Comparison of ENCODE assay signal across 8 cellular contexts in the genomic region with DNA sequence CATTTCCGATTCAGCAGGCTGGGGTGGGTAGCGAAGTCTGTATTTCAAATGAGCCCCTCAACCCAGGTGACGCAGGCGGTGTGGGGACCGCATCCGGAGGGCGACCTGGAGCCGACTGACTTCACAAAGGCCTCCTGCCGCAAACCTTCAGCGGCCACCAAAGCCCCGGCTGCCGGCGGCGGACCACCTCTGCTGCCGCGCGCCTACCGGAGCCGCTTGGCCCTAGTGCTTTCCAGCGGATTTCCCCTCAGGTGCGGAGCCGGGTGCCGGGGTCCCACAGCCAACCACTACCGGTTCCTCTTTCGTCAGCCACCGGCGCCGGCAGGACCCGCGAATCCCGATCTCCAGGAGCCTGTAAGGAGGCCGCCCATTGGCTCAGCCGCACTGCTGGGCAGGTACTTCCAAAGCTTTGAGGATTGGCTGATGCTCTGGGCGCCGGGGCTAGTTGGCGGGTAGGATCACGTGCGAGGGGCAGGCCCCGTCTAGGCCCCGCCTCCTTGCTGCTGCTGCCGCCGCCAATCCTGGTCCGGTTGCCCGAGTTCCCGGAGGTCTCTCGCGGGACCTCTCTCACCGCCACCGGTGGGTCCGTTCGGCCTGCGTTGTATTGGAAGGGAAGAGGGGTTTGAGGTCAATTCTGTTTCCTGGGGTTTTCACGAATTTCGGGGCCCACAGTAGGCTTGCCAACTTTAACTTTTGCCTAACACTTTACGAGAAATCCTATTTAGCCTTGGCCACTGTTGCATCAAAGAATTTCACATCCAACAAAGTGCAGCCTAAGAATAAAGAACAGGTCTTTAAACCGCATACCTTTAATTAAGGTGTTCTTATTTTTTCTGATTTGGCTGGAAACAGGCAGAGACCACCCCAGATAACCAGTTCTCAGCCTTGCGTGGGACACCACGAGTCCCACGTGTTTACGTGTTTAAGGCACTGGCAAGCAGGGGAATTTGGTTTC. TPM values are rescaled to one million over a fixed set of nuclear protein-coding genes. Genes with fewer than 3 reads are reported as not detected.
DNase-seq lines count a peak whose midpoint lies in the region; ATAC-seq and TF ChIP-seq lines count a peak whose summit lies in the region.

A gene (plus strand): TSS at position 494 of the 955 bp plus-strand sequence. CDS start 5,732 bp downstream, outside the sequence.

- intact Hi-C loops in head of caudate nucleus (cut with DNase I), result no loop called here

- TF ChIP-seq CTCF in HFF-Myc (IDR thresholded peaks at IDR 0.05; ENCODE audit: low read depth, low read length, missing control alignments) (no peak), SK-N-SH (IDR thresholded peaks at IDR 0.05) (no peak), osteocyte (IDR thresholded peaks at IDR 0.05) (no peak), thoracic aorta (IDR thresholded peaks at IDR 0.05) (no peak)

- H3K9ac ChIP-seq in SK-N-SH, result peak within 1 kb of the TSS; percentile 82

- DNase-seq in GM04503 (ENCODE audit: low read depth) (peak; percentile 55), HFF-Myc (ENCODE audit: extremely low read depth, low read depth) (peak; percentile 68), NCI-H1048 (lab: John Stamatoyannopoulos, UW) (peak; percentile 97), SK-N-SH (peak; percentile 99), head of caudate nucleus (peak; percentile 98 to 100 (median 100)), osteocyte (ENCODE audit: extremely low spot score, unreplicated experiment) (peak; percentile 100), thoracic aorta (ENCODE audit: low spot score) (peak; percentile 96)
- peak; percentile 99 for DNase-seq in activated naive CD8-positive, alpha-beta T cell treated with anti-CD3 and anti-CD28 coated beads for 36 hours

- H3K27me3 ChIP-seq in SK-N-SH (ENCODE audit: insufficient read depth) (no peaks in the 10 kb centered on the region), thoracic aorta (replicated peaks; ENCODE audit: insufficient read depth) (no peaks in the 10 kb centered on the region)

- no peak; a peak in 1 of 4 replicates for TF ChIP-seq EP300 in SK-N-SH (IDR thresholded peaks at IDR 0.05; ENCODE audit: borderline replicate concordance in 1 of 2, low read depth in 1 of 2, low read length in 1 of 2)

- H3K36me3 ChIP-seq in SK-N-SH (replicated peaks in 1 of 2; ENCODE audit: control insufficient read depth in 1 of 2, insufficient read depth in 2 of 2, low read length in 1 of 2) (peaks cover 33 to 44% of the 10 kb centered on the region in 2 experiments), thoracic aorta (peaks cover 9% of the 10 kb centered on the region)

- peak within 1 kb of the TSS; percentile 87 for H2AFZ ChIP-seq in SK-N-SH (ENCODE audit: low read depth)

- H3K27me3 Mint-ChIP-seq in activated naive CD8-positive, alpha-beta T cell treated with anti-CD3 and anti-CD28 coated beads for 36 hours, result no peaks in the 10 kb centered on the region
- no peaks in the 10 kb centered on the region for H3K27me3 Mint-ChIP-seq in osteocyte (ENCODE audit: unreplicated experiment)

- no peaks in the 10 kb centered on the region for H3K9me3 ChIP-seq in SK-N-SH
- H3K9me3 ChIP-seq in thoracic aorta, result no peaks in the 10 kb centered on the region

- peaks cover 35% of the 10 kb centered on the region for H3K4me1 Mint-ChIP-seq in activated naive CD8-positive, alpha-beta T cell treated with anti-CD3 and anti-CD28 coated beads for 36 hours
- H3K4me1 Mint-ChIP-seq in osteocyte (ENCODE audit: unreplicated experiment), result peaks cover 14% of the 10 kb centered on the region

- 0 out of 2 replicates have a peak, but pooled peaks cover 5% of the 10 kb centered on the region for H4K20me1 ChIP-seq in SK-N-SH (ENCODE audit: insufficient read depth)

- no peaks in the 10 kb centered on the region for H3K9me2 ChIP-seq in SK-N-SH

- H3K36me3 Mint-ChIP-seq in activated naive CD8-positive, alpha-beta T cell treated with anti-CD3 and anti-CD28 coated beads for 36 hours, result peaks cover 38% of the 10 kb centered on the region
- peaks cover 20% of the 10 kb centered on the region for H3K36me3 Mint-ChIP-seq in osteocyte (ENCODE audit: unreplicated experiment)

- H3K27ac Mint-ChIP-seq in activated naive CD8-positive, alpha-beta T cell treated with anti-CD3 and anti-CD28 coated beads for 36 hours, result peak within 1 kb of the TSS; percentile 97
- H3K27ac Mint-ChIP-seq in osteocyte (ENCODE audit: unreplicated experiment), result peak within 1 kb of the TSS; percentile 91

- peaks cover 33% of the 10 kb centered on the region for H3F3A ChIP-seq in SK-N-SH (replicated peaks; ENCODE audit: insufficient read depth)

- peak; percentile 99 for ATAC-seq in thoracic aorta (ENCODE audit: insufficient number of reproducible peaks, low FRiP score, low read depth)

- no peaks in the 10 kb centered on the region for H3K9me3 Mint-ChIP-seq in activated naive CD8-positive, alpha-beta T cell treated with anti-CD3 and anti-CD28 coated beads for 36 hours
- no peaks in the 10 kb centered on the region for H3K9me3 Mint-ChIP-seq in osteocyte (ENCODE audit: unreplicated experiment)

- H3K4me2 ChIP-seq in SK-N-SH, result peak within 1 kb of the TSS; percentile 83

- H3K4me3 ChIP-seq in HFF-Myc (replicated peaks; ENCODE audit: low read depth, low read length) (peak within 1 kb of the TSS; percentile 50), SK-N-SH (ENCODE audit: low read depth in 2 of 2, low read length in 1 of 2) (peak within 1 kb of the TSS; percentile 66 to 97), thoracic aorta (peak within 1 kb of the TSS; percentile 90)

- peak within 1 kb of the TSS; percentile 90 for H3K4me3 Mint-ChIP-seq in activated naive CD8-positive, alpha-beta T cell treated with anti-CD3 and anti-CD28 coated beads for 36 hours
- peak within 1 kb of the TSS; percentile 87 for H3K4me3 Mint-ChIP-seq in osteocyte (ENCODE audit: unreplicated experiment)

- peaks cover 44% of the 10 kb centered on the region for H3K79me2 ChIP-seq in SK-N-SH (ENCODE audit: insufficient read depth)

- CTCF ChIA-PET in SK-N-SH (lab: Yijun Ruan, JAX), result interaction anchor here (1.2 kb wide), 2 partner anchors 20 to 22 kb away, joined by 3 to 4 read pairs; no protein-coding TSS in a partner anchor

- H3K27ac ChIP-seq in SK-N-SH (ENCODE audit: low read depth in 2 of 2, low read length in 1 of 2), result peak within 1 kb of the TSS; percentile 71 to 85
- H3K27ac ChIP-seq in thoracic aorta, result peak within 1 kb of the TSS; percentile 73 to 91

- no peak for TF ChIP-seq RAD21 in SK-N-SH (IDR thresholded peaks at IDR 0.05; ENCODE audit: low read length)

- POLR2A ChIA-PET in SK-N-SH (lab: Yijun Ruan, JAX), result interaction anchor here (0.6 to 1.9 kb wide), 4 partner anchors 11 to 37 kb away, joined by 3 to 10 read pairs (median 4); a partner anchor contains a TSS

- WGBS in SK-N-SH (ENCODE audit: low lambda C conversion rate), result 2% methylated on average over 36 of the region's 60 CpGs

- H3K4me1 ChIP-seq in SK-N-SH (ENCODE audit: control insufficient read depth in 1 of 2, insufficient read depth in 2 of 2, low read depth in 1 of 2, low read length in 1 of 2) (peaks cover 6 to 11% of the 10 kb centered on the region in 2 experiments; a peak in 2 of 4 replicates), thoracic aorta (ENCODE audit: control insufficient read depth in 1 of 2, low read depth in 2 of 2) (peaks cover 10 to 13% of the 10 kb centered on the region in 2 donors)

TF ChIP-seq in SK-N-SH, 30 proteins besides CTCF, POLR2A, EP300 and RAD21 (continues in another document):
- TF ChIP-seq, protein P1, sequence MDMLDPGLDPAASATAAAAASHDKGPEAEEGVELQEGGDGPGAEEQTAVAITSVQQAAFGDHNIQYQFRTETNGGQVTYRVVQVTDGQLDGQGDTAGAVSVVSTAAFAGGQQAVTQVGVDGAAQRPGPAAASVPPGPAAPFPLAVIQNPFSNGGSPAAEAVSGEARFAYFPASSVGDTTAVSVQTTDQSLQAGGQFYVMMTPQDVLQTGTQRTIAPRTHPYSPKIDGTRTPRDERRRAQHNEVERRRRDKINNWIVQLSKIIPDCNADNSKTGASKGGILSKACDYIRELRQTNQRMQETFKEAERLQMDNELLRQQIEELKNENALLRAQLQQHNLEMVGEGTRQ (IDR thresholded peaks at IDR 0.05; ENCODE audit: borderline replicate concordance, low read depth, low read length), result peak; percentile 67; the same call in 1 of the 2 replicates
- peak; percentile 85 for TF ChIP-seq GABPA (IDR thresholded peaks at IDR 0.05; ENCODE audit: low read depth)
- TF ChIP-seq, protein P2, sequence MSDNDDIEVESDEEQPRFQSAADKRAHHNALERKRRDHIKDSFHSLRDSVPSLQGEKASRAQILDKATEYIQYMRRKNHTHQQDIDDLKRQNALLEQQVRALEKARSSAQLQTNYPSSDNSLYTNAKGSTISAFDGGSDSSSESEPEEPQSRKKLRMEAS (IDR thresholded peaks at IDR 0.05; ENCODE audit: low read depth), result peak; percentile 12
- peak; percentile 98 for TF ChIP-seq CHD2 (IDR thresholded peaks at IDR 0.05; ENCODE audit: low read length, partially characterized antibody)
- no peak for TF ChIP-seq TEAD4 (IDR thresholded peaks at IDR 0.05; ENCODE audit: borderline replicate concordance, insufficient read depth)
- TF ChIP-seq SIN3A (IDR thresholded peaks at IDR 0.05; ENCODE audit: borderline replicate concordance, low read depth, low read length), result 0 out of 2 replicates have a peak, but pooled peaks have one; percentile 38
- TF ChIP-seq MEF2A (IDR thresholded peaks at IDR 0.05; ENCODE audit: borderline replicate concordance, low read depth), result peak; percentile 17; the same call in 1 of the 2 replicates
- TF ChIP-seq, protein P3, sequence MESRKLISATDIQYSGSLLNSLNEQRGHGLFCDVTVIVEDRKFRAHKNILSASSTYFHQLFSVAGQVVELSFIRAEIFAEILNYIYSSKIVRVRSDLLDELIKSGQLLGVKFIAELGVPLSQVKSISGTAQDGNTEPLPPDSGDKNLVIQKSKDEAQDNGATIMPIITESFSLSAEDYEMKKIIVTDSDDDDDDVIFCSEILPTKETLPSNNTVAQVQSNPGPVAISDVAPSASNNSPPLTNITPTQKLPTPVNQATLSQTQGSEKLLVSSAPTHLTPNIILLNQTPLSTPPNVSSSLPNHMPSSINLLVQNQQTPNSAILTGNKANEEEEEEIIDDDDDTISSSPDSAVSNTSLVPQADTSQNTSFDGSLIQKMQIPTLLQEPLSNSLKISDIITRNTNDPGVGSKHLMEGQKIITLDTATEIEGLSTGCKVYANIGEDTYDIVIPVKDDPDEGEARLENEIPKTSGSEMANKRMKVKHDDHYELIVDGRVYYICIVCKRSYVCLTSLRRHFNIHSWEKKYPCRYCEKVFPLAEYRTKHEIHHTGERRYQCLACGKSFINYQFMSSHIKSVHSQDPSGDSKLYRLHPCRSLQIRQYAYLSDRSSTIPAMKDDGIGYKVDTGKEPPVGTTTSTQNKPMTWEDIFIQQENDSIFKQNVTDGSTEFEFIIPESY (IDR thresholded peaks at IDR 0.05; ENCODE audit: borderline replicate concordance, low read depth), result peak; percentile 95

RNA-seq across cellular contexts. Expression of the gene that starts here (rescaled TPM):
- polyA plus RNA-seq in SK-N-SH (2012; rRNA removed), result 0.47 and 0.49 TPM in 2 replicates
- polyA plus RNA-seq in SK-N-SH (2012; cell fraction: cytosol; rRNA removed), result 0.33 and 0.46 TPM in 2 replicates
- polyA plus RNA-seq in SK-N-SH (2012; cell fraction: nucleus; rRNA removed), result 0.58 and 0.73 TPM in 2 replicates
- total RNA-seq in activated naive CD8-positive, alpha-beta T cell treated with anti-CD3 and anti-CD28 coated beads for 36 hours, result 1 to 10 TPM; 1.5 to 2.5 TPM
- total RNA-seq in osteocyte (0.31 and 0.54 TPM in 2 replicates), thoracic aorta (1 to 10 TPM; 2.8 to 3.0 TPM)

Comparison
In these comparisons a context has a peak if more than half of its experiments do, and no peak if none do; other contexts are left out.
1. Peak in every context shown above with its lines: DNase-seq, ATAC-seq, H3K4me3 ChIP-seq and H3K27ac ChIP-seq.
2. Peak in DNase-seq, H3K4me3 ChIP-seq, H3K27ac ChIP-seq, H3K9ac ChIP-seq and H3K4me2 ChIP-seq in SK-N-SH; RNA of the gene not detected or under 1 TPM.
3. Peak in DNase-seq in osteocyte; RNA of the gene not detected or under 1 TPM.